22 cellular contexts compared by ENCODE assay signal in genomic region chr1:234311414-234311813, GRCh38.
DNase-seq lines count a peak whose midpoint lies in the region; ATAC-seq, FAIRE-seq and TF ChIP-seq lines count a peak whose summit lies in the region.
"Had no signal": no experiment of that assay in that cellular context is flagged by ENCODE, and none has a peak within 500 bp of the region (broad histone marks: within the 10 kb centered on the region; RNA-seq: fewer than 3 reads in every experiment).

No MANE protein-coding gene starts in this region.

- no peaks in the 10 kb centered on the region for H3K9me3 ChIP-seq in CD4-positive, CD25-positive, alpha-beta regulatory T cell (ENCODE audit: control insufficient read depth in 2 of 2, low read length in 2 of 2)
- H3K9me3 ChIP-seq in keratinocyte (ENCODE audit: control insufficient read depth, low read depth, low read length): no peaks in the 10 kb centered on the region
- H3K9me3 ChIP-seq: A549, HAP-1 had no signal

- no peak for TF ChIP-seq CTCF in keratinocyte (optimal IDR thresholded peaks at IDR 0.05 in 1 of 3, IDR thresholded peaks at IDR 0.05 in 1 of 3, conservative IDR thresholded peaks at IDR 0.05 in 1 of 3; ENCODE audit: extremely low read depth in 1 of 3, insufficient read depth in 2 of 3, low read length in 3 of 3)
- TF ChIP-seq CTCF in GM10248 (IDR thresholded peaks at IDR 0.05; ENCODE audit: control extremely low read depth, extremely low read depth, low read depth, missing control alignments): no peak

- H3K27ac ChIP-seq in CD4-positive, CD25-positive, alpha-beta regulatory T cell (ENCODE audit: insufficient read depth, low read length, poor library complexity, severe bottlenecking): no peak overlapping the region
- H3K27ac ChIP-seq in angular gyrus (ENCODE audit: low read depth, low read length) (peak overlapping the region; percentile 4), keratinocyte (ENCODE audit: control insufficient read depth, insufficient read depth, low read length) (peak overlapping the region; percentile 57)
- H3K27ac ChIP-seq: 22Rv1, BLaER1, GM23248 had no signal

- CTCF ChIA-PET in activated naive CD4-positive, alpha-beta T cell treated with anti-CD3 and anti-CD28 coated beads for 36 hours (lab: Charles Lee): interaction anchor here (0.6 to 8.8 kb wide), 10 partner anchors 14 to 197 kb away, joined by 3 to 155 read pairs (median 10); no protein-coding TSS in a partner anchor
- CTCF ChIA-PET in GM10248 (lab: Yijun Ruan, JAX): interaction anchor here (1.5 to 9.9 kb wide), 11 partner anchors 16 to 196 kb away, joined by 5 to 130 read pairs (median 13); no protein-coding TSS in a partner anchor

- no peak overlapping the region for H3K4me3 ChIP-seq in CD4-positive, CD25-positive, alpha-beta regulatory T cell (ENCODE audit: low read depth, low read length)
- no peak overlapping the region for H3K4me3 ChIP-seq in keratinocyte (ENCODE audit: control insufficient read depth in 2 of 3, extremely low read depth in 1 of 3, insufficient read depth in 2 of 3, low read depth in 1 of 3, low read length in 3 of 3)
- H3K4me3 ChIP-seq: A549, BLaER1, GM23248, HAP-1 had no signal

- H3K79me2 ChIP-seq in keratinocyte (ENCODE audit: control insufficient read depth, insufficient read depth, low read length): no peaks in the 10 kb centered on the region

- H3K4me1 Mint-ChIP-seq in activated naive CD4-positive, alpha-beta T cell treated with anti-CD3 and anti-CD28 coated beads, Interleukin-2, amount 50 U/mL, for 24 hours: peaks cover 62% of the 10 kb centered on the region
- peaks cover 12% of the 10 kb centered on the region for H3K4me1 Mint-ChIP-seq in activated naive CD4-positive, alpha-beta T cell treated with anti-CD3 and anti-CD28 coated beads for 36 hours (ENCODE audit: low read depth)
- H3K4me1 Mint-ChIP-seq in CD4-positive, CD25-positive, alpha-beta regulatory T cell: peaks cover 4 to 52% (median 19%) of the 10 kb centered on the region in 4 donors
- peaks cover 8 to 59% (median 44%) of the 10 kb centered on the region in 4 donors for H3K4me1 Mint-ChIP-seq in naive thymus-derived CD8-positive, alpha-beta T cell

- peak overlapping the region; percentile 9 for H3K4me3 Mint-ChIP-seq in activated naive CD4-positive, alpha-beta T cell treated with anti-CD3 and anti-CD28 coated beads, Interleukin-2, amount 50 U/mL, for 24 hours
- H3K4me3 Mint-ChIP-seq in activated naive CD4-positive, alpha-beta T cell treated with anti-CD3 and anti-CD28 coated beads for 36 hours: no peak overlapping the region
- no peak overlapping the region for H3K4me3 Mint-ChIP-seq in CD4-positive, CD25-positive, alpha-beta regulatory T cell
- H3K4me3 Mint-ChIP-seq in naive thymus-derived CD8-positive, alpha-beta T cell: no peak overlapping the region
- H3K4me3 Mint-ChIP-seq: CD14-positive monocyte; CD8-positive, alpha-beta memory T cell had no signal

- H3K9me1 ChIP-seq in keratinocyte (ENCODE audit: control insufficient read depth, extremely low read depth, insufficient read depth, low read length): no peaks in the 10 kb centered on the region

- no peaks in the 10 kb centered on the region for H4K20me1 ChIP-seq in keratinocyte (ENCODE audit: control insufficient read depth, extremely low read depth, insufficient read depth, low read length)
- H4K20me1 ChIP-seq: BLaER1 had no signal

- H3K4me2 ChIP-seq in keratinocyte (ENCODE audit: control insufficient read depth, extremely low read depth, insufficient read depth, low read depth, low read length): no peak overlapping the region
- H3K4me2 ChIP-seq: BLaER1 had no signal

- H3K9ac ChIP-seq in keratinocyte (ENCODE audit: control insufficient read depth, extremely low read depth, insufficient read depth, low read length): no peak overlapping the region
- H3K9ac ChIP-seq: BLaER1, GM23248 had no signal

- no peak overlapping the region for H2AFZ ChIP-seq in keratinocyte (ENCODE audit: control insufficient read depth, low read length)
- H2AFZ ChIP-seq: GM23248 had no signal

- peaks cover 4% of the 10 kb centered on the region for H3K36me3 Mint-ChIP-seq in activated naive CD4-positive, alpha-beta T cell treated with anti-CD3 and anti-CD28 coated beads, Interleukin-2, amount 50 U/mL, for 24 hours
- H3K36me3 Mint-ChIP-seq in activated naive CD4-positive, alpha-beta T cell treated with anti-CD3 and anti-CD28 coated beads for 36 hours (ENCODE audit: low read depth): no peaks in the 10 kb centered on the region
- no peaks in the 10 kb centered on the region for H3K36me3 Mint-ChIP-seq in CD4-positive, CD25-positive, alpha-beta regulatory T cell
- H3K36me3 Mint-ChIP-seq in naive thymus-derived CD8-positive, alpha-beta T cell: no peaks in the 10 kb centered on the region
- H3K36me3 Mint-ChIP-seq: CD14-positive monocyte; CD8-positive, alpha-beta memory T cell had no signal

- FAIRE-seq in keratinocyte (lab: Jason Lieb, UNC): peak; percentile 75
- FAIRE-seq: A549, D721Med, G401.6, GM12892, GM18507, HTR-8/SVneo had no signal

- no peaks in the 10 kb centered on the region for H3K27me3 ChIP-seq in CD4-positive, CD25-positive, alpha-beta regulatory T cell (ENCODE audit: control insufficient read depth, insufficient read depth, low read length)
- no peaks in the 10 kb centered on the region for H3K27me3 ChIP-seq in keratinocyte (ENCODE audit: control insufficient read depth, extremely low read depth, insufficient read depth, low read length)
- H3K27me3 ChIP-seq: BLaER1 had no signal

- H3K27ac Mint-ChIP-seq in activated naive CD4-positive, alpha-beta T cell treated with anti-CD3 and anti-CD28 coated beads, Interleukin-2, amount 50 U/mL, for 24 hours: peak overlapping the region; percentile 87
- no peak overlapping the region for H3K27ac Mint-ChIP-seq in activated naive CD4-positive, alpha-beta T cell treated with anti-CD3 and anti-CD28 coated beads for 36 hours
- H3K27ac Mint-ChIP-seq in CD4-positive, CD25-positive, alpha-beta regulatory T cell: peak overlapping the region in 2 of 3 donors; percentile 16 to 59
- H3K27ac Mint-ChIP-seq in naive thymus-derived CD8-positive, alpha-beta T cell: peak overlapping the region in 5 of 10 donors; percentile 25 to 99 (median 73)

- DNase-seq in activated naive CD4-positive, alpha-beta T cell treated with anti-CD3 and anti-CD28 coated beads for 36 hours: no peak
- DNase-seq in CD4-positive, CD25-positive, alpha-beta regulatory T cell: no peak
- peak; percentile 42 for DNase-seq in keratinocyte (ENCODE audit: low read depth, low spot score)
- no peak for DNase-seq in naive thymus-derived CD8-positive, alpha-beta T cell
- no peak for DNase-seq in SIG-M5 (lab: John Stamatoyannopoulos, UW)
- DNase-seq in GM10248 (ENCODE audit: extremely low spot score): no peak
- DNase-seq: CD8-positive, alpha-beta memory T cell; COR-L47; GM23248; IMR-90 had no signal

- no peaks in the 10 kb centered on the region for H3K36me3 ChIP-seq in CD4-positive, CD25-positive, alpha-beta regulatory T cell (ENCODE audit: control insufficient read depth, insufficient read depth, low read length)
- peaks cover 0 to 1% of the 10 kb centered on the region in 2 experiments for H3K36me3 ChIP-seq in keratinocyte (ENCODE audit: control insufficient read depth in 2 of 2, extremely low read depth in 1 of 2, insufficient read depth in 2 of 2, low read length in 2 of 2)
- H3K36me3 ChIP-seq: BLaER1, HAP-1 had no signal

- dilution Hi-C loops in keratinocyte (cut with MboI; ENCODE audit: extremely low pct_ligation_motif_present, low sequenced_read_pairs): no loop called here

- POLR2A ChIA-PET in naive thymus-derived CD8-positive, alpha-beta T cell (lab: Charles Lee): interaction anchor here (1.3 kb wide), 1 partner anchor 46 kb away, joined by 4 read pairs; no protein-coding TSS in a partner anchor
- POLR2A ChIA-PET in GM10248 (lab: Yijun Ruan, JAX): no interaction called here

- no peak for ATAC-seq in CD4-positive, CD25-positive, alpha-beta regulatory T cell (ENCODE audit: low read depth in 2 of 2)
- ATAC-seq in naive thymus-derived CD8-positive, alpha-beta T cell: no peak
- ATAC-seq: A549 had no signal

- no peaks in the 10 kb centered on the region for H3K27me3 Mint-ChIP-seq in activated naive CD4-positive, alpha-beta T cell treated with anti-CD3 and anti-CD28 coated beads, Interleukin-2, amount 50 U/mL, for 24 hours
- peaks cover 4% of the 10 kb centered on the region for H3K27me3 Mint-ChIP-seq in activated naive CD4-positive, alpha-beta T cell treated with anti-CD3 and anti-CD28 coated beads for 36 hours (ENCODE audit: low read depth)
- H3K27me3 Mint-ChIP-seq in CD4-positive, CD25-positive, alpha-beta regulatory T cell: peaks cover 15% of the 10 kb centered on the region
- peaks cover 0 to 2% (median 0%) of the 10 kb centered on the region in 5 donors for H3K27me3 Mint-ChIP-seq in naive thymus-derived CD8-positive, alpha-beta T cell

- H3K9me3 Mint-ChIP-seq in activated naive CD4-positive, alpha-beta T cell treated with anti-CD3 and anti-CD28 coated beads, Interleukin-2, amount 50 U/mL, for 24 hours: no peaks in the 10 kb centered on the region
- H3K9me3 Mint-ChIP-seq in activated naive CD4-positive, alpha-beta T cell treated with anti-CD3 and anti-CD28 coated beads for 36 hours: no peaks in the 10 kb centered on the region
- H3K9me3 Mint-ChIP-seq in CD4-positive, CD25-positive, alpha-beta regulatory T cell: peaks cover 0 to 3% (median 0%) of the 10 kb centered on the region in 7 donors
- peaks cover 0 to 10% (median 0%) of the 10 kb centered on the region in 9 donors for H3K9me3 Mint-ChIP-seq in naive thymus-derived CD8-positive, alpha-beta T cell
- H3K9me3 Mint-ChIP-seq: CD14-positive monocyte; CD8-positive, alpha-beta memory T cell had no signal

- peaks cover 12% of the 10 kb centered on the region for H3K4me1 ChIP-seq in CD4-positive, CD25-positive, alpha-beta regulatory T cell (ENCODE audit: control insufficient read depth, insufficient read depth, low read length, poor library complexity, severe bottlenecking)
- peaks cover 52% of the 10 kb centered on the region for H3K4me1 ChIP-seq in keratinocyte (ENCODE audit: control insufficient read depth, extremely low read depth, insufficient read depth, low read length)
- H3K4me1 ChIP-seq: HAP-1 had no signal

- intact Hi-C loops in activated naive CD4-positive, alpha-beta T cell treated with anti-CD3 and anti-CD28 coated beads for 36 hours (cut with micrococcal nuclease): no loop called here
